9 cellular contexts compared by ENCODE assay signal in the genomic region with DNA sequence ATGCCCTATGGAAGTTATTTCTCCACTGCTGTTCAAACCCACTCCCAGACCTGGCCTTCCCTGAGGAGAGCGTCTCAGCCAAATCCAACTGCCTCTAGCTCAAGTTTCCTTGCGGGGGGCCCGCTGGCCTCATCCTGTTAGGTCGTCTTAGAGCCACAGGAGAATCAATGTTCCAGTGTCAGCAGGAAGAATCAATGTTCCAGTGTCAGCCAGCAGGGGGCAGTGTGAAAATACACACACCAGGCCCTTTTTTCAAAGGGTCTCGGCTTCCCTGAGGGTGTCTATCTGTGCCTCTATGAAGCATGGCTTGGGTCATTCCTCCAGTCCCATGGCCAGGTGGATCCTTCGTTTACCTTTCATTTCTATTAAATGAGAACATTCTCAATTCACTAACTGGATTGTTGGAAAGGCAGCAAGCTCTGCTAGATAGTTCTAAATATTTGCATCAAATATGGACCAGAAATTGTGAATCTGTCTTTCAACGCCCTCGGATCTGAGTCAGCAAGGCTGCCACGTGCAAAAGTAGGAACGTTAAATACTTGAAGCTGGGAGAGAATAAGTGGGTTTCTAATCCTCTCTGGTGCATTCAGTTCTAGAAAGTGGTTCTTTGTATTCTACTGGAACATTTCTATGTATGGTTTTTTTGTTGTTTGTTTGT. TPM values are rescaled to one million over a fixed set of nuclear protein-coding genes. Genes with fewer than 3 reads are reported as not detected.
DNase-seq lines count a peak whose midpoint lies in the region; ATAC-seq, FAIRE-seq and TF ChIP-seq lines count a peak whose summit lies in the region.
"Had no signal": no experiment of that assay in that cellular context is flagged by ENCODE, and none has a peak within 500 bp of the region (broad histone marks: within the 10 kb centered on the region; RNA-seq: fewer than 3 reads in every experiment).

No MANE protein-coding gene starts in this region.

- H3K36me3 ChIP-seq in GM12878 (ENCODE audit: control insufficient read depth in 2 of 2, insufficient read depth in 2 of 2, low read length in 1 of 2) (no peaks in the 10 kb centered on the region), liver (ENCODE audit: control insufficient read depth in 4 of 4, insufficient read depth in 3 of 4, low read depth in 1 of 4, low read length in 3 of 4) (no peaks in the 10 kb centered on the region)

- H3K4me3 ChIP-seq in GM12878: no peak overlapping the region
- no peak overlapping the region for H3K4me3 ChIP-seq in liver (ENCODE audit: low read depth in 1 of 3, low read length in 3 of 3)

- no peak overlapping the region for H3K27ac Mint-ChIP-seq in Calu3 (ENCODE audit: unreplicated experiment)

- RAD21 ChIA-PET in GM12878 (lab: Charles Lee; ENCODE audit: unreplicated experiment): interaction anchor here (0.9 to 1.1 kb wide), 2 partner anchors 210 to 375 kb away, joined by 3 read pairs; no protein-coding TSS in a partner anchor

- H3K9ac ChIP-seq in GM12878 (ENCODE audit: control insufficient read depth, insufficient read depth, low read length) (no peak overlapping the region), liver (ENCODE audit: low read depth in 1 of 2, low read length in 2 of 2) (no peak overlapping the region)

- TF ChIP-seq POLR2A in GM12878 (IDR thresholded peaks at IDR 0.05; ENCODE audit: low read depth, low read length): no peak

- no peak overlapping the region for H3K4me2 ChIP-seq in GM12878 (ENCODE audit: control insufficient read depth, insufficient read depth)

- peaks cover 35% of the 10 kb centered on the region for H3K27me3 Mint-ChIP-seq in Calu3 (ENCODE audit: unreplicated experiment)

- TF ChIP-seq EP300 in GM12878 (IDR thresholded peaks at IDR 0.05; ENCODE audit: borderline replicate concordance in 1 of 2, control insufficient read depth in 1 of 2, low read depth in 2 of 2, low read length in 2 of 2): no peak

- DNase-seq in Calu3 (peak; percentile 38), HTR-8/SVneo (ENCODE audit: insufficient read length, low spot score) (peak; percentile 44), UCSD-AML1 (lab: John Stamatoyannopoulos, UW; ENCODE audit: unreplicated experiment) (peak; percentile 45), GM12878 (ENCODE audit: low read depth, low spot score) (no peak)
- DNase-seq in stimulated activated CD8-positive, alpha-beta memory T cell treated with anti-CD3 and anti-CD28 coated beads, Interleukin-2, amount 100 ng/mL, for 48 hours (ENCODE audit: low read depth in 2 of 2): peak; percentile 49 to 55

- no peaks in the 10 kb centered on the region for H3K4me1 Mint-ChIP-seq in Calu3 (ENCODE audit: low read depth, unreplicated experiment)

- H3K4me1 ChIP-seq in GM12878 (ENCODE audit: control insufficient read depth, insufficient read depth, low read length) (no peaks in the 10 kb centered on the region), liver (ENCODE audit: control insufficient read depth in 4 of 4, insufficient read depth in 4 of 4, low read length in 3 of 4) (no peaks in the 10 kb centered on the region)

- H3K9me3 Mint-ChIP-seq in Calu3 (ENCODE audit: low read depth, unreplicated experiment): no peaks in the 10 kb centered on the region

- BruUV-seq in Calu3 (replicated peaks; lab: Mats Ljungman, UMichigan) (no TSS peak), GM12878 (replicated peaks; lab: Mats Ljungman, UMichigan) (no TSS peak)

- 7% methylated on average over 10 of the region's 10 CpGs for WGBS in GM12878 (ENCODE audit: insufficient coverage, insufficient replicate concordance, low lambda C conversion rate, missing lambda C conversion rate)
- WGBS in liver: 33% methylated on average over 10 of the region's 10 CpGs

- ATAC-seq in GM12878 (peak; percentile 83), HG03139 (IDR thresholded peaks at IDR 0.05; ENCODE audit: unreplicated experiment) (no peak), GM19467 (IDR thresholded peaks at IDR 0.05; ENCODE audit: unreplicated experiment) (no peak)

- H3K36me3 Mint-ChIP-seq in Calu3 (ENCODE audit: insufficient read depth, unreplicated experiment): peaks cover 5% of the 10 kb centered on the region

- H3K79me2 ChIP-seq in GM12878 (ENCODE audit: control insufficient read depth, insufficient read depth, low read length): no peaks in the 10 kb centered on the region

- in situ Hi-C loops in GM12878 (cut with MboI): no loop called here

- intact Hi-C loops in Calu3 (cut with micrococcal nuclease; ENCODE audit: unreplicated experiment): no loop called here
- intact Hi-C loops in GM12878 (cut with micrococcal nuclease; ENCODE audit: unreplicated experiment): no loop called here

- H2AFZ ChIP-seq in GM12878 (ENCODE audit: control insufficient read depth, low read depth, low read length): no peak overlapping the region

- H4K20me1 ChIP-seq in GM12878 (ENCODE audit: control insufficient read depth, insufficient read depth): no peaks in the 10 kb centered on the region

- no peak overlapping the region for H3K4me3 Mint-ChIP-seq in Calu3 (ENCODE audit: low read depth, unreplicated experiment)

- CTCF ChIA-PET in Calu3 (lab: Charles Lee) (no interaction called here), GM12878 (lab: Yijun Ruan, JAX) (interaction anchor here (0.6 to 3.8 kb wide), 30 partner anchors 9 to 452 kb away, joined by 3 to 18 read pairs (median 3); a partner anchor contains a TSS)

- no peaks in the 10 kb centered on the region for H3K9me3 ChIP-seq in GM12878 (replicated peaks; ENCODE audit: control insufficient read depth, insufficient read depth, low read length)
- no peaks in the 10 kb centered on the region for H3K9me3 ChIP-seq in liver (ENCODE audit: control insufficient read depth in 4 of 4, low read length in 3 of 4)

- TF ChIP-seq RAD21 in GM12878 (IDR thresholded peaks at IDR 0.05; ENCODE audit: insufficient read depth, low read depth, low read length) (peak; percentile 50), liver (IDR thresholded peaks at IDR 0.05) (peak; percentile 52 to 68)

- H3K27me3 ChIP-seq in GM12878 (replicated peaks in 1 of 2; ENCODE audit: control insufficient read depth in 2 of 2, insufficient read depth in 2 of 2, low read length in 1 of 2): no peaks in the 10 kb centered on the region; a peak in 2 of 4 replicates
- H3K27me3 ChIP-seq in liver (ENCODE audit: control insufficient read depth in 4 of 4, insufficient read depth in 4 of 4, low read length in 3 of 4): no peaks in the 10 kb centered on the region

- no peak overlapping the region for H3K27ac ChIP-seq in GM12878 (ENCODE audit: control insufficient read depth, insufficient read depth)
- no peak overlapping the region for H3K27ac ChIP-seq in liver (ENCODE audit: low read depth in 1 of 2, low read length in 2 of 2)

- no peak for FAIRE-seq in HTR-8/SVneo (lab: Jason Lieb, UNC)
- FAIRE-seq in GM12878 (lab: Jason Lieb, UNC): peak; percentile 13

- POLR2A ChIA-PET in GM12878 (lab: Charles Lee): no interaction called here

- SMC1A ChIA-PET in GM12878 (lab: Charles Lee; ENCODE audit: uncharacterized antibody, unreplicated experiment): interaction anchor here (0.6 to 1.3 kb wide), 6 partner anchors 9 to 482 kb away, joined by 3 to 4 read pairs (median 4); no protein-coding TSS in a partner anchor

- peak; percentile 65 for TF ChIP-seq CTCF in Calu3 (IDR thresholded peaks at IDR 0.05; ENCODE audit: unreplicated experiment)
- peak; percentile 70 to 86 (median 79) for TF ChIP-seq CTCF in GM12878 (IDR thresholded peaks at IDR 0.05 in 2 of 3, conservative IDR thresholded peaks at IDR 0.05 in 1 of 3; ENCODE audit: control insufficient read depth in 2 of 3, extremely low read depth in 1 of 3, insufficient read depth in 1 of 3, low read depth in 3 of 3, low read length in 3 of 3)
- TF ChIP-seq CTCF in liver (IDR thresholded peaks at IDR 0.05; ENCODE audit: low read depth, low read length, missing input control): peak; percentile 63

TF ChIP-seq in GM12878, 131 proteins besides CTCF, POLR2A, EP300 and RAD21:
- TF ChIP-seq PAX8 (IDR thresholded peaks at IDR 0.05) (no peak), SMC3 (IDR thresholded peaks at IDR 0.05; ENCODE audit: borderline replicate concordance, low read length) (peak; percentile 51; the same call in 1 of the 2 replicates)
TF ChIP-seq in GM12878: peak in this region for 1.

TF ChIP-seq in liver, 16 proteins besides CTCF, POLR2A, EP300 and RAD21:
- no peak for TF ChIP-seq TAF1 (conservative IDR thresholded peaks at IDR 0.05)
- no peak for TF ChIP-seq FOXA2 (IDR thresholded peaks at IDR 0.05)

RNA-seq across cellular contexts. Expression of a gene that starts 19.2 kb away (rescaled TPM):
- total RNA-seq in Calu3 (2022): not detected in 2 replicates
- total RNA-seq in GM12878 (2013; cell fraction: nucleolus; rRNA removed): not detected in 2 replicates
- total RNA-seq in GM12878 (2014; rRNA removed): not detected in 2 replicates
- total RNA-seq in GM12878 (2014; rRNA removed; fragmentation: Illumina TruSeq; extraction: Trizol): not detected in 2 replicates
- total RNA-seq in GM12878 (2021): not detected in 2 replicates
- polyA plus RNA-seq in GM12878 (2011; ENCODE audit: low read depth): not detected
- polyA plus RNA-seq in GM12878 (2011; rRNA removed): not detected in 2 replicates
- not detected in 2 replicates for polyA plus RNA-seq in GM12878 (2011; cell fraction: cytosol; rRNA removed)
- polyA plus RNA-seq in GM12878 (2011; cell fraction: nucleus; rRNA removed): not detected in 2 replicates
- not detected in 2 replicates for polyA plus RNA-seq in GM12878 (2012)
- polyA plus RNA-seq in GM12878 (2014; fragmentation: Illumina TruSeq; extraction: Trizol): not detected in 2 replicates
- not detected for polyA plus RNA-seq in GM12878 (2014; fragmentation: Nextera tagmentation; extraction: Ambion mirVana)
- polyA plus RNA-seq in GM12878 (2014; rRNA removed): not detected in 2 replicates
- polyA plus RNA-seq in GM12878 (2016; fragmentation: Nextera tagmentation; extraction: Ambion mirVana): not detected
- not detected in 2 replicates for polyA minus RNA-seq in GM12878 (2011; rRNA and poly(A)+ RNA removed)
- not detected in 2 replicates for polyA minus RNA-seq in GM12878 (2011; cell fraction: cytosol; rRNA and poly(A)+ RNA removed)
- not detected in 2 replicates for polyA minus RNA-seq in GM12878 (2011; cell fraction: nucleus; rRNA and poly(A)+ RNA removed)
- under 1 TPM in 1 of 2 donors, not detected in 1; 0.23 TPM for total RNA-seq in liver
- polyA plus RNA-seq in liver: not detected
- total RNA-seq: T-helper 2 cell treated with Interferon-gamma antibody and Interleukin-4, amounts not matched to agents 100 ng/mL and 5 ng/mL, for 36 hours had no signal

RNA-seq across cellular contexts. Expression of a gene that starts 54.6 kb away (rescaled TPM):
- total RNA-seq in Calu3 (2022) (36.9 TPM in 2 replicates), GM12878 (2014; rRNA removed) (4.3 and 5.0 TPM in 2 replicates), GM12878 (2014; rRNA removed; fragmentation: Illumina TruSeq; extraction: Trizol) (6.6 and 6.7 TPM in 2 replicates), GM12878 (2021) (4.9 and 5.5 TPM in 2 replicates), liver (10 to 100 TPM; 33.1 to 47.7 TPM)
- 24.9 and 30.3 TPM in 2 replicates for total RNA-seq in GM12878 (2013; cell fraction: nucleolus; rRNA removed)
- 3.8 TPM for polyA plus RNA-seq in GM12878 (2011; ENCODE audit: low read depth)
- polyA plus RNA-seq in GM12878 (2011; rRNA removed) (12.8 and 14.8 TPM in 2 replicates), GM12878 (2014; fragmentation: Illumina TruSeq; extraction: Trizol) (6.9 and 8.7 TPM in 2 replicates), GM12878 (2014; fragmentation: Nextera tagmentation; extraction: Ambion mirVana) (1 to 10 TPM; 1.9 to 4.2 TPM), GM12878 (2014; rRNA removed) (7.2 and 8.3 TPM in 2 replicates), GM12878 (2016; fragmentation: Nextera tagmentation; extraction: Ambion mirVana) (1 to 10 TPM; 5.9 to 6.0 TPM), liver (10 to 100 TPM; 25.9 to 36.0 TPM)
- polyA plus RNA-seq in GM12878 (2011; cell fraction: cytosol; rRNA removed): 9.0 and 14.4 TPM in 2 replicates
- polyA plus RNA-seq in GM12878 (2011; cell fraction: nucleus; rRNA removed): 4.4 and 6.8 TPM in 2 replicates
- 6.9 and 7.6 TPM in 2 replicates for polyA plus RNA-seq in GM12878 (2012)
- 14.3 and 16.3 TPM in 2 replicates for polyA minus RNA-seq in GM12878 (2011; rRNA and poly(A)+ RNA removed)
- polyA minus RNA-seq in GM12878 (2011; cell fraction: cytosol; rRNA and poly(A)+ RNA removed): 3.6 and 5.2 TPM in 2 replicates
- polyA minus RNA-seq in GM12878 (2011; cell fraction: nucleus; rRNA and poly(A)+ RNA removed): 2.5 and 5.2 TPM in 2 replicates
